In the genomic region with DNA sequence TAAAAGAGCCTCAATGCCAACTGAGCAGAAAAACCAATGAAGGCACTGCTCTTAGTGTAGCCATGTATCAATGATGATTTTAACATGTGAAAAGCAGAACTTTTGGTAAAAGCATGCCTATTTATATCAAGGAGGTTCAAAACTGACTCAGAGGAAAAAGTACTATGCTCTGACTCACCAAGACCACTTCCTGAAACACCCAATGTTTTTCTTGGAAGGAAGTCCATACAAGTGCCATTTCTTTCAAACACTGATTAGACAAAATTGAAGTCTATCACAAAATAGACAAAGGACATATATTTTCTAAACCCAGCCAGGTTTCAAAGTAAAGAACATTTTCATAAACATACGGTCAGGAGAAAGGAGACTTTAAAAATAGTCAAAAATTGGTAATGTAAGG, we compare ENCODE assay signal across 8 cellular contexts.
DNase-seq lines count a peak whose midpoint lies in the region; ATAC-seq and TF ChIP-seq lines count a peak whose summit lies in the region.

No MANE protein-coding gene starts in this region.

- TF ChIP-seq RAD21 in IMR-90 (IDR thresholded peaks at IDR 0.05; ENCODE audit: low read length), result no peak

- CTCF ChIA-PET in IMR-90 (lab: Yijun Ruan, JAX), result no interaction called here

- no CpG with 5 or more reads among the region's 1 CpG for WGBS in IMR-90 (ENCODE audit: extremely low coverage in 2 of 2, insufficient read length in 1 of 2), 2 experiments

- H3K27me3 ChIP-seq in IMR-90 (ENCODE audit: control insufficient read depth, insufficient read depth, low read length), result no peaks in the 10 kb centered on the region
- no peaks in the 10 kb centered on the region for H3K27me3 ChIP-seq in lower lobe of right lung (ENCODE audit: low read depth)

- H3K18ac ChIP-seq in IMR-90 (ENCODE audit: low read depth, low read length), result no peak overlapping the region

- BruUV-seq in IMR-90 (replicated peaks; lab: Mats Ljungman, UMichigan), result no TSS peak

- TF ChIP-seq POLR2A in IMR-90 (IDR thresholded peaks at IDR 0.05; ENCODE audit: low read depth, low read length), result no peak

- H3K14ac ChIP-seq in IMR-90 (replicated peaks; ENCODE audit: low read depth, low read length), result no peak overlapping the region

- intact Hi-C loops in IMR-90 (cut with micrococcal nuclease), result no loop called here
- intact Hi-C loops in lower lobe of right lung (cut with DNase I), result no loop called here

- no peak overlapping the region for H3K23ac ChIP-seq in IMR-90 (ENCODE audit: low read depth, low read length)

- in situ Hi-C loops in IMR-90 (cut with MboI; ENCODE audit: low sequenced_read_pairs), result no loop called here

- 0 out of 2 replicates have a peak overlapping the region, but pooled peaks have one; percentile 50 for H2BK120ac ChIP-seq in IMR-90 (ENCODE audit: low read depth, low read length)

- no peak overlapping the region for H2AK9ac ChIP-seq in IMR-90 (replicated peaks; ENCODE audit: low read depth, low read length, poor library complexity)

- dilution Hi-C loops in IMR-90 (cut with HindIII; ENCODE audit: low sequenced_read_pairs, unreplicated experiment), result no loop called here

- DNase-seq in AG09319 (ENCODE audit: extremely low read depth, low read depth), result peak; percentile 57
- DNase-seq in IMR-90, result peak; percentile 95
- DNase-seq in astrocyte of the hippocampus (ENCODE audit: low read depth, low spot score), result peak; percentile 87
- no peak for DNase-seq in lower lobe of right lung
- DNase-seq in NCI-H146 treated with DMSO at 0.1 percent for 48 hours (lab: John Stamatoyannopoulos, UW; ENCODE audit: unreplicated experiment), result no peak
- no peak for DNase-seq in islet precursor cell

- no peak overlapping the region for H4K5ac ChIP-seq in IMR-90 (ENCODE audit: low read depth, low read length)

- TF ChIP-seq CTCF in AG09319 (IDR thresholded peaks at IDR 0.05; ENCODE audit: low read depth, low read length) (no peak), IMR-90 (conservative IDR thresholded peaks at IDR 0.05; ENCODE audit: low read depth, low read length) (no peak), lower lobe of right lung (IDR thresholded peaks at IDR 0.05) (no peak)

- H3K4ac ChIP-seq in IMR-90 (ENCODE audit: low read depth, low read length), result peak overlapping the region; percentile 3; the same call in 1 of the 2 replicates

- peak overlapping the region in 1 of 2 experiments; percentile 20; a peak in 1 of 4 replicates for H4K8ac ChIP-seq in IMR-90 (ENCODE audit: low read depth in 2 of 2, low read length in 2 of 2)

- no peak overlapping the region for H2AFZ ChIP-seq in IMR-90 (replicated peaks; ENCODE audit: low read length, poor library complexity)

- H3K56ac ChIP-seq in IMR-90 (ENCODE audit: extremely low read depth, insufficient read depth, low read length), result no peak overlapping the region

- H2AK5ac ChIP-seq in IMR-90 (ENCODE audit: low read depth, low read length), result no peak overlapping the region

- no peak overlapping the region for H4K91ac ChIP-seq in IMR-90 (ENCODE audit: insufficient read depth, low read depth, low read length)

- peak; percentile 60 for ATAC-seq in GM19395 (IDR thresholded peaks at IDR 0.05; ENCODE audit: unreplicated experiment)
- ATAC-seq in IMR-90 (ENCODE audit: low read depth), result peak; percentile 48
- ATAC-seq in lower lobe of right lung, result peak; percentile 82 to 85
- ATAC-seq in HG03457 (IDR thresholded peaks at IDR 0.05; ENCODE audit: unreplicated experiment), result no peak

- no peak overlapping the region for H3K9ac ChIP-seq in IMR-90 (ENCODE audit: low read depth, low read length)

- no peaks in the 10 kb centered on the region for H4K20me1 ChIP-seq in IMR-90 (ENCODE audit: insufficient read depth, low read length)

- H3K36me3 ChIP-seq in IMR-90 (ENCODE audit: control insufficient read depth, insufficient read depth, low read length) (no peaks in the 10 kb centered on the region), lower lobe of right lung (no peaks in the 10 kb centered on the region)

- peaks cover 12% of the 10 kb centered on the region for H3K4me1 ChIP-seq in IMR-90 (ENCODE audit: control insufficient read depth, insufficient read depth, low read length)
- H3K4me1 ChIP-seq in lower lobe of right lung, result peaks cover 61% of the 10 kb centered on the region

- H3K9me3 ChIP-seq in IMR-90 (ENCODE audit: control insufficient read depth, insufficient read depth, low read length) (no peaks in the 10 kb centered on the region), lower lobe of right lung (no peaks in the 10 kb centered on the region)

- peak overlapping the region; percentile 37; the same call in 1 of the 2 replicates for H3K4me2 ChIP-seq in IMR-90 (ENCODE audit: low read depth, low read length)

- H2BK15ac ChIP-seq in IMR-90 (ENCODE audit: low read depth, low read length), result no peak overlapping the region

- H3K27ac ChIP-seq in IMR-90 (ENCODE audit: insufficient read depth, low read length), result no peak overlapping the region
- H3K27ac ChIP-seq in lower lobe of right lung, result peak overlapping the region; percentile 37

- H3K9me1 ChIP-seq in IMR-90 (ENCODE audit: insufficient read depth, low read length), result peaks cover 2% of the 10 kb centered on the region; the same call in 1 of the 2 replicates

- POLR2A ChIA-PET in IMR-90 (lab: Charles Lee; ENCODE audit: unreplicated experiment), result no interaction called here

- peaks cover 12 to 52% of the 10 kb centered on the region in 2 experiments for H3K79me1 ChIP-seq in IMR-90 (ENCODE audit: low read depth in 1 of 2, low read length in 2 of 2)

- H3K4me3 ChIP-seq in IMR-90 (ENCODE audit: insufficient read depth, low read depth, low read length), result no peak overlapping the region
- H3K4me3 ChIP-seq in lower lobe of right lung, result no peak overlapping the region

- peak overlapping the region; percentile 83 for H2BK5ac ChIP-seq in IMR-90 (ENCODE audit: low read depth, low read length, poor library complexity, severe bottlenecking)

- H2BK20ac ChIP-seq in IMR-90 (ENCODE audit: low read depth, low read length), result no peak overlapping the region

TF ChIP-seq in IMR-90, 13 proteins besides CTCF, POLR2A, EP300 and RAD21:
- no peak for TF ChIP-seq SMC3 (IDR thresholded peaks at IDR 0.05; ENCODE audit: low read depth, low read length)
- no peak for TF ChIP-seq RCOR1 (IDR thresholded peaks at IDR 0.05; ENCODE audit: insufficient replicate concordance, low read length)
- no peak for TF ChIP-seq RFX5 (IDR thresholded peaks at IDR 0.05; ENCODE audit: low read depth, low read length)
- TF ChIP-seq FOS (IDR thresholded peaks at IDR 0.05; ENCODE audit: low read depth, low read length), result peak; percentile 87
- 0 out of 2 replicates have a peak, but pooled peaks have one; percentile 13 for TF ChIP-seq BHLHE40 (IDR thresholded peaks at IDR 0.05; ENCODE audit: low read depth, low read length)
- no peak for TF ChIP-seq NFE2L2 (IDR thresholded peaks at IDR 0.05; ENCODE audit: low read depth, low read length)
- TF ChIP-seq CEBPB (IDR thresholded peaks at IDR 0.05; ENCODE audit: low read depth, low read length), result no peak
- TF ChIP-seq, protein P1, sequence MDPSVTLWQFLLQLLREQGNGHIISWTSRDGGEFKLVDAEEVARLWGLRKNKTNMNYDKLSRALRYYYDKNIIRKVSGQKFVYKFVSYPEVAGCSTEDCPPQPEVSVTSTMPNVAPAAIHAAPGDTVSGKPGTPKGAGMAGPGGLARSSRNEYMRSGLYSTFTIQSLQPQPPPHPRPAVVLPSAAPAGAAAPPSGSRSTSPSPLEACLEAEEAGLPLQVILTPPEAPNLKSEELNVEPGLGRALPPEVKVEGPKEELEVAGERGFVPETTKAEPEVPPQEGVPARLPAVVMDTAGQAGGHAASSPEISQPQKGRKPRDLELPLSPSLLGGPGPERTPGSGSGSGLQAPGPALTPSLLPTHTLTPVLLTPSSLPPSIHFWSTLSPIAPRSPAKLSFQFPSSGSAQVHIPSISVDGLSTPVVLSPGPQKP (IDR thresholded peaks at IDR 0.05; ENCODE audit: borderline replicate concordance, low read depth, low read length), result no peak
- peak; percentile 52; the same call in 1 of the 2 replicates for TF ChIP-seq MAFK (IDR thresholded peaks at IDR 0.05; ENCODE audit: low read depth, low read length)
- TF ChIP-seq MXI1 (IDR thresholded peaks at IDR 0.05; ENCODE audit: borderline replicate concordance, low read depth, low read length), result no peak
- no peak for TF ChIP-seq MAZ (IDR thresholded peaks at IDR 0.05; ENCODE audit: borderline replicate concordance, low read depth, low read length)
- TF ChIP-seq CHD1 (IDR thresholded peaks at IDR 0.05; ENCODE audit: low read depth, low read length), result no peak
- TF ChIP-seq, protein P2, sequence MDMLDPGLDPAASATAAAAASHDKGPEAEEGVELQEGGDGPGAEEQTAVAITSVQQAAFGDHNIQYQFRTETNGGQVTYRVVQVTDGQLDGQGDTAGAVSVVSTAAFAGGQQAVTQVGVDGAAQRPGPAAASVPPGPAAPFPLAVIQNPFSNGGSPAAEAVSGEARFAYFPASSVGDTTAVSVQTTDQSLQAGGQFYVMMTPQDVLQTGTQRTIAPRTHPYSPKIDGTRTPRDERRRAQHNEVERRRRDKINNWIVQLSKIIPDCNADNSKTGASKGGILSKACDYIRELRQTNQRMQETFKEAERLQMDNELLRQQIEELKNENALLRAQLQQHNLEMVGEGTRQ (IDR thresholded peaks at IDR 0.05; ENCODE audit: low read depth, low read length), result no peak

Comparison
In these comparisons a context has a peak if more than half of its experiments do, and no peak if none do; other contexts are left out.
1. DNase-seq: peak in AG09319 (single experiment), IMR-90 (single experiment) and astrocyte of the hippocampus (single experiment); none in lower lobe of right lung (single experiment), NCI-H146 treated with DMSO at 0.1 percent for 48 hours (single experiment) and islet precursor cell (single experiment).